In genomic region chr10:118423800-118424479, GRCh38 we compare ENCODE assay signal across 1 cellular context.
TF ChIP-seq lines count a peak whose summit lies in the region.

No MANE protein-coding gene starts in this region.

TF ChIP-seq in H1, 55 proteins besides CTCF, POLR2A, EP300 and RAD21 (continued from another document):
- TF ChIP-seq CEBPB (IDR thresholded peaks at IDR 0.05; ENCODE audit: low read depth, low read length) (peak; percentile 100), SRF (IDR thresholded peaks at IDR 0.05; ENCODE audit: low read depth, low read length) (no peak), NRF1 (IDR thresholded peaks at IDR 0.05; ENCODE audit: low read depth, low read length) (no peak), MAFK (IDR thresholded peaks at IDR 0.05; ENCODE audit: low read depth, low read length) (no peak), TAF1 (IDR thresholded peaks at IDR 0.05; ENCODE audit: low read depth, low read length) (no peak), RXRA (IDR thresholded peaks at IDR 0.05; ENCODE audit: insufficient read depth, low read depth, low read length) (no peak)
